ENCODE assay signal across 17 cellular contexts in the genomic region with DNA sequence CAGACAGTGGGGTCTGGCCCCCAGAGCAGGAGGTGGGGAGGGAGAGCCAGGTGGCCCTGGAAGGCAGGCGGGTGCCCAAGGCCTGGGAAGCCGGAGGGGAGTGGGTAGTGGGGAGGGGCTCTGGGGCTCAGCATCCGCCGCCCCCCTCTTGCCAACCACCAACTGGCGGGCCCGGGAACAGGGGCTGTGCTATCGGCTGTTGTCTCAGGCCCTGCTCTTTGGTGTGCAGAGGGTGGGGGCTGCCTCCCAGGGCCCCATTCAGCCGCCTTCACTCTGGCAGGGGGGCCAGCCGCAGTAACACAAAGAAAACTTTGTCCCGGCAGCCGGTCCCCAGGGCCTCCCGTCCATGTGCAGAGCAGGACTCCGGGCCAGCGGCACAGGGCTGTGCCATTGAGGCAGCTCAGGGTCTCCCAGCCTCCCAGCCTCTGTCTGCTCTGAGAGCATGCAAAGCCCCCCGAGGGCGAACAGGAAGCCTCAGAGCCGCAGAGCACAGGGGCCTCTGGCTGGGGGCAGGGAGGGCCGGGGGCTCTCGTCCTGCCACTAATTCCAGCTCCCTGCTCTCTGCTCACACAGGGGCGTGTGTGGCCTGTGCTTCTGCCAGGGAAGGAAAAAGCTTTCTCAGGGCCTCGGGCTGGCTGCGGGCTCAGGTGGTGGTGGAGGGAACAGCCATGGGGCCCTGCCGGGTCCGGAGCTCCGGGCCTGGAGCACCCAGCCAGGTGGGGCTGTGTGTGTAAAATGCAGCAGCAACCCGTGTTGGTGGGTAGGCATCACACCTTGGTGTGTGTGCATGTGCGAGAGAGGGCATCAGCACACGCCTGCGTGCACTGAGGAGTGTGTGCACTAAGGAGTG. TPM values are rescaled to one million over a fixed set of nuclear protein-coding genes. Genes with fewer than 3 reads are reported as not detected.
DNase-seq lines count a peak whose midpoint lies in the region; ATAC-seq lines count a peak whose summit lies in the region.
"Had no signal": no experiment of that assay in that cellular context is flagged by ENCODE, and none has a peak within 500 bp of the region (broad histone marks: within the 10 kb centered on the region; RNA-seq: fewer than 3 reads in every experiment).

No MANE protein-coding gene starts in this region.

- in situ Hi-C loops in G401 (cut with HindIII; ENCODE audit: low sequenced_read_pairs), result no loop called here
- in situ Hi-C loops in SK-MEL-5 (cut with HindIII; ENCODE audit: low pct_unique_long_range_greater_than_20kb, low sequenced_read_pairs), result no loop called here

- no peak for ATAC-seq in HG02678 (IDR thresholded peaks at IDR 0.05; ENCODE audit: unreplicated experiment)
- ATAC-seq: activated CD8-positive, alpha-beta T cell treated with anti-CD3 and anti-CD28 coated beads for 36 hours had no signal

- DNase-seq in G401 (ENCODE audit: low spot score), result peak; percentile 13
- DNase-seq in SK-MEL-5 (ENCODE audit: low read depth, low spot score), result peak; percentile 19
- peak in 43 of 51 donors; percentile 22 to 90 (median 69) for DNase-seq in hypothalamus (lab: John Stamatoyannopoulos, UW)
- DNase-seq in occipital lobe (lab: John Stamatoyannopoulos, UW), result peak; percentile 44
- DNase-seq in DMS114 treated with DMSO at 0.1 percent for 48 hours (lab: John Stamatoyannopoulos, UW; ENCODE audit: unreplicated experiment), result no peak
- DNase-seq in NCI-H1105 (lab: John Stamatoyannopoulos, UW), result no peak
- no peak for DNase-seq in DMS153 (lab: John Stamatoyannopoulos, UW)
- DNase-seq: activated CD8-positive, alpha-beta T cell treated with anti-CD3 and anti-CD28 coated beads for 36 hours; BE2C; foreskin keratinocyte; IMR-90; NCI-H1048; stimulated activated CD4-positive, alpha-beta T cell treated with anti-CD3 and anti-CD28 coated beads, Interleukin-2, amount 100 ng/mL, for 48 hours; T-helper 1 cell; thyroid gland; WERI-Rb-1 had no signal

RNA-seq across cellular contexts. Expression of gene NOTCH1, which starts 54.2 kb away (rescaled TPM):
- total RNA-seq in G401 (2014; rRNA removed; shearing (Covaris generic)), result 10.9 and 13.8 TPM in 2 replicates
- 3.0 and 3.2 TPM in 2 replicates for total RNA-seq in SK-MEL-5 (2014; rRNA removed; shearing (Covaris generic))
- polyA plus RNA-seq in SK-MEL-5 (2015; cell fraction: cytosol; rRNA removed), result 7.0 and 7.1 TPM in 2 replicates
- polyA plus RNA-seq in SK-MEL-5 (2015; cell fraction: nucleus; rRNA removed), result 4.2 and 9.7 TPM in 2 replicates
- 22.9 TPM for total RNA-seq in occipital lobe

Comparison
In these comparisons a context has a peak if more than half of its experiments do, and no peak if none do; other contexts are left out.
1. DNase-seq: peak in G401 (single experiment), SK-MEL-5 (single experiment), hypothalamus (43 of 51) and occipital lobe (single experiment); none in DMS114 treated with DMSO at 0.1 percent for 48 hours (single experiment), NCI-H1105 (single experiment) and DMS153 (single experiment).